7 cellular contexts compared by ENCODE assay signal in the genomic region with DNA sequence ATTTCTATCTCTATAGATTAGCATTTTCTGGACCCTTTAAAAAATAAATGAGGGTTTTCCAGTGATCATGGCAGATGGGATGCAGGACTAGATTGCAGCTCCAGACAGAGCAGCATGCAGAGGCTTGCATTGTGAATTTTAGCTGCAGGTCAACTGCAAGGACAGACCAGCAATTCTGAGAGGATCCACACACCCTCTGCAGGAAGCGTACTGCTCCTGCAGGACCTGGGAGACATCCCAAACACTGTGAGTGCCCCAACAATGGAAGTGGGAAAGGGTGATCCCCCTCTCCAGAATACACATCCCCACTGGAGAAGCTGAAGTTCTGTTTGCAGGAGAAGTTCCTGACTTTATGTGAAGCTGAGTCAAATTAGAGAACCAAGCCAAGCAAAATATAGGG. TPM values are rescaled to one million over a fixed set of nuclear protein-coding genes. Genes with fewer than 3 reads are reported as not detected.
"Had no signal": no experiment of that assay in that cellular context is flagged by ENCODE, and none has a peak within 500 bp of the region (broad histone marks: within the 10 kb centered on the region; RNA-seq: fewer than 3 reads in every experiment).

No MANE protein-coding gene starts in this region.

RNA-seq across cellular contexts. Expression of a gene that starts 7.1 kb away (rescaled TPM):
- total RNA-seq: endothelial cell of umbilical vein, frontal cortex, heart left ventricle, left ventricle myocardium inferior, osteoblast, psoas muscle, sciatic nerve had no signal
